14 cellular contexts compared by ENCODE assay signal in the genomic region with DNA sequence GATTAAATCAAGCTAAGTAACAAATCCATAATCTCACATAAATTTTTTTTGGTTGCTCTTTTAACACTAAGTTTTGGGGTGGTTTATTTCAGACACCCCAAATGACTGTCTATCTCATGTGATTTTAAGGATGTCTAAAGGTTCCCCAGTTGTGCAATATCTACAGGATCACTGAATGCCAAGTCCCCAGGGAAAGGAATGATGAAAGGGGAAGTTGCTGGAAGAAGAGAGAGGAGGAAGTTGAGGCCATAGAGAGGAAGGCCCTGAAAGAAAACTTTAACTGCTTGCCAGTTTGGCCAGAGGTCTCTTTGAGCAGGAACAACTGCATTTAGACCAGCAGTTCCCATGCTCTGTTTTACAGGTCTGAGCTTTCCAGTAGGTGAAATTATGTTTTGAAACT. TPM values are rescaled to one million over a fixed set of nuclear protein-coding genes. Genes with fewer than 3 reads are reported as not detected.
DNase-seq lines count a peak whose midpoint lies in the region; ATAC-seq, FAIRE-seq and TF ChIP-seq lines count a peak whose summit lies in the region.
"Had no signal": no experiment of that assay in that cellular context is flagged by ENCODE, and none has a peak within 500 bp of the region (broad histone marks: within the 10 kb centered on the region; RNA-seq: fewer than 3 reads in every experiment).

No MANE protein-coding gene starts in this region.

- no peak overlapping the region for H3K4me3 ChIP-seq in CD4-positive, CD25-positive, alpha-beta regulatory T cell (ENCODE audit: low read depth, low read length)
- H3K4me3 ChIP-seq in coronary artery (no peak overlapping the region), osteoblast (ENCODE audit: insufficient read depth, low read length) (no peak overlapping the region)
- H3K4me3 ChIP-seq: Peyer's patch had no signal

- ATAC-seq in CD4-positive, CD25-positive, alpha-beta regulatory T cell (ENCODE audit: low read depth in 2 of 2), result no peak

- no peak for FAIRE-seq in HTR-8/SVneo (lab: Jason Lieb, UNC)
- FAIRE-seq: G401.6 had no signal

- no peak overlapping the region for H3K27ac ChIP-seq in CD4-positive, CD25-positive, alpha-beta regulatory T cell (ENCODE audit: insufficient read depth, low read length, poor library complexity, severe bottlenecking)
- H3K27ac ChIP-seq in coronary artery (peak overlapping the region; percentile 5 to 61), osteoblast (ENCODE audit: low read depth, low read length) (no peak overlapping the region)
- H3K27ac ChIP-seq: KMS-11 had no signal

- peak overlapping the region in 2 of 3 donors; percentile 12 to 52 for H3K27ac Mint-ChIP-seq in CD4-positive, CD25-positive, alpha-beta regulatory T cell

- H3K4me1 ChIP-seq in CD4-positive, CD25-positive, alpha-beta regulatory T cell (ENCODE audit: control insufficient read depth, insufficient read depth, low read length, poor library complexity, severe bottlenecking), result peaks cover 13% of the 10 kb centered on the region
- H3K4me1 ChIP-seq in osteoblast (ENCODE audit: insufficient read depth, low read length), result peaks cover 13% of the 10 kb centered on the region
- H3K4me1 ChIP-seq: BE2C had no signal

- peaks cover 40% of the 10 kb centered on the region for H3K36me3 Mint-ChIP-seq in CD4-positive, CD25-positive, alpha-beta regulatory T cell

- no peaks in the 10 kb centered on the region for H3K9me3 Mint-ChIP-seq in CD4-positive, CD25-positive, alpha-beta regulatory T cell

- peaks cover 55% of the 10 kb centered on the region for H3K36me3 ChIP-seq in CD4-positive, CD25-positive, alpha-beta regulatory T cell (ENCODE audit: control insufficient read depth, insufficient read depth, low read length)
- no peaks in the 10 kb centered on the region for H3K36me3 ChIP-seq in osteoblast (ENCODE audit: insufficient read depth, low read length)
- H3K36me3 ChIP-seq: BE2C, Peyer's patch had no signal

- no peak for TF ChIP-seq CTCF in coronary artery (IDR thresholded peaks at IDR 0.05)
- no peak for TF ChIP-seq CTCF in osteoblast (IDR thresholded peaks at IDR 0.05; ENCODE audit: extremely low read depth, low read depth, low read length)

- H3K9me3 ChIP-seq in CD4-positive, CD25-positive, alpha-beta regulatory T cell (ENCODE audit: control insufficient read depth in 2 of 2, low read length in 2 of 2), result no peaks in the 10 kb centered on the region
- H3K9me3 ChIP-seq in osteoblast (ENCODE audit: low read depth, low read length), result no peaks in the 10 kb centered on the region
- H3K9me3 ChIP-seq: BE2C, Peyer's patch had no signal

- H4K20me1 ChIP-seq in osteoblast (ENCODE audit: insufficient read depth, low read length), result no peaks in the 10 kb centered on the region

- H3K4me3 Mint-ChIP-seq in CD4-positive, CD25-positive, alpha-beta regulatory T cell, result no peak overlapping the region

- no peaks in the 10 kb centered on the region for H3K27me3 Mint-ChIP-seq in CD4-positive, CD25-positive, alpha-beta regulatory T cell

- no peak overlapping the region for H3K4me2 ChIP-seq in osteoblast (ENCODE audit: insufficient read depth, low read length)
- H3K4me2 ChIP-seq: KMS-11 had no signal

- H3K27me3 ChIP-seq in CD4-positive, CD25-positive, alpha-beta regulatory T cell (ENCODE audit: control insufficient read depth, insufficient read depth, low read length), result no peaks in the 10 kb centered on the region
- H3K27me3 ChIP-seq in osteoblast (ENCODE audit: insufficient read depth, low read length), result no peaks in the 10 kb centered on the region
- H3K27me3 ChIP-seq: Peyer's patch had no signal

- H2AFZ ChIP-seq in osteoblast (ENCODE audit: low read length), result peak overlapping the region; percentile 73

- DNase-seq in CD4-positive, CD25-positive, alpha-beta regulatory T cell, result no peak
- DNase-seq in NOMO-1 (lab: John Stamatoyannopoulos, UW; ENCODE audit: unreplicated experiment in 2 of 2), result peak; percentile 46 to 68
- no peak for DNase-seq in coronary artery (ENCODE audit: low spot score)
- no peak for DNase-seq in osteoblast (ENCODE audit: insufficient read length, low spot score, missing footprints)
- DNase-seq in HTR-8/SVneo (ENCODE audit: insufficient read length, low spot score), result no peak
- DNase-seq in inferior parietal cortex (ENCODE audit: extremely low spot score), result no peak
- no peak for DNase-seq in epidermal melanocyte (ENCODE audit: insufficient read length, low spot score)
- no peak for DNase-seq in COLO829 (ENCODE audit: low spot score)
- DNase-seq: BE2C, glutamatergic neuron, occipital lobe, Peyer's patch had no signal

- H3K4me1 Mint-ChIP-seq in CD4-positive, CD25-positive, alpha-beta regulatory T cell, result peaks cover 5 to 23% (median 15%) of the 10 kb centered on the region in 4 donors

- H3K79me2 ChIP-seq in osteoblast (ENCODE audit: insufficient read depth, low read length), result no peaks in the 10 kb centered on the region

RNA-seq across cellular contexts. Expression of a gene that starts 27.5 kb away (rescaled TPM):
- total RNA-seq in CD4-positive, CD25-positive, alpha-beta regulatory T cell, result 4.3 TPM
- 1 to 10 TPM in 1 of 4 donors, under 1 TPM in 3; 0.48 to 1.2 (median 0.72) TPM for polyA plus RNA-seq in CD4-positive, CD25-positive, alpha-beta regulatory T cell
- 8.5 and 10.5 TPM in 2 replicates for total RNA-seq in osteoblast

Comparison
In these comparisons a context has a peak if more than half of its experiments do, and no peak if none do; other contexts are left out.
1. DNase-seq: peak in NOMO-1 (2 of 2); none in CD4-positive, CD25-positive, alpha-beta regulatory T cell (0 of 3), coronary artery (single experiment), osteoblast (single experiment), HTR-8/SVneo (single experiment), inferior parietal cortex (single experiment), epidermal melanocyte (single experiment) and COLO829 (single experiment).
2. H3K27ac ChIP-seq: peak in coronary artery (2 of 2); none in CD4-positive, CD25-positive, alpha-beta regulatory T cell (single experiment) and osteoblast (single experiment).